In genomic region chr15:89627256-89627970, GRCh38 we compare ENCODE assay signal across 21 cellular contexts. TPM values are rescaled to one million over a fixed set of nuclear protein-coding genes. Genes with fewer than 3 reads are reported as not detected.
"Had no signal": no experiment of that assay in that cellular context is flagged by ENCODE, and none has a peak within 500 bp of the region (broad histone marks: within the 10 kb centered on the region; RNA-seq: fewer than 3 reads in every experiment).

No MANE protein-coding gene starts in this region.

- DNase-seq: activated CD4-positive, CD25-positive, alpha-beta regulatory T cell treated with anti-CD3 and anti-CD28 coated beads, Interleukin-2, amount 50 U/mL, for 72 hours; activated naive CD4-positive, alpha-beta T cell treated with anti-CD3 and anti-CD28 coated beads for 36 hours; activated naive CD8-positive, alpha-beta T cell treated with anti-CD3 and anti-CD28 coated beads, Interleukin-2, amount 10 ng/mL, durations not matched to agents 7 days and 5 days; amniotic stem cell; cortex of kidney; gastrocnemius medialis; hypothalamus; left colon; pancreas; spleen; stimulated activated CD4-positive, alpha-beta T cell treated with anti-CD3 and anti-CD28 coated beads, Interleukin-4, amount 100 ng/mL, for 4 hours; stimulated activated naive CD8-positive, alpha-beta T cell treated with anti-CD3 and anti-CD28 coated beads, Interleukin-15, Interleukin-2, amounts not matched to agents 100 U/mL and 50 U/mL, for 24 hours; T-cell; thyroid gland; upper lobe of right lung; WERI-Rb-1 had no signal

- H3K36me3 ChIP-seq: gastrocnemius medialis, pancreas, upper lobe of right lung had no signal

- H3K27ac ChIP-seq: gastrocnemius medialis, neutrophil, pancreas, psoas muscle, right atrium auricular region, spleen, thyroid gland, upper lobe of right lung, WERI-Rb-1 had no signal

- H3K4me3 ChIP-seq: gastrocnemius medialis, pancreas, psoas muscle, right atrium auricular region, spleen, thyroid gland, upper lobe of right lung had no signal

- ATAC-seq: esophagus mucosa; gastrocnemius medialis; left colon; natural killer cell treated with Interleukin-12 subunit alpha and Interleukin-12 subunit beta and Interleukin-15 and Interleukin-18, amount 100 ng/mL, for 72 hours; pancreas; psoas muscle; stimulated activated naive CD8-positive, alpha-beta T cell treated with anti-CD3 and anti-CD28 coated beads, Interleukin-15, Interleukin-2, amounts not matched to agents 100 U/mL and 50 U/mL, for 24 hours; T-cell; upper lobe of right lung had no signal

- H3K4me1 ChIP-seq: gastrocnemius medialis, pancreas, psoas muscle, right atrium auricular region, spleen, thyroid gland, upper lobe of right lung had no signal

- H3K27me3 ChIP-seq: gastrocnemius medialis, neutrophil, pancreas, right atrium auricular region, spleen, thyroid gland, upper lobe of right lung had no signal

- H3K9me3 ChIP-seq: gastrocnemius medialis, neutrophil, pancreas, psoas muscle, right atrium auricular region, spleen, thyroid gland, upper lobe of right lung had no signal

RNA-seq across cellular contexts. Expression of gene TICRR, which starts 52.1 kb away (rescaled TPM):
- total RNA-seq: gastrocnemius medialis, right atrium auricular region had no signal
